Comparison of ENCODE assay signal across 8 cellular contexts in the genomic region with DNA sequence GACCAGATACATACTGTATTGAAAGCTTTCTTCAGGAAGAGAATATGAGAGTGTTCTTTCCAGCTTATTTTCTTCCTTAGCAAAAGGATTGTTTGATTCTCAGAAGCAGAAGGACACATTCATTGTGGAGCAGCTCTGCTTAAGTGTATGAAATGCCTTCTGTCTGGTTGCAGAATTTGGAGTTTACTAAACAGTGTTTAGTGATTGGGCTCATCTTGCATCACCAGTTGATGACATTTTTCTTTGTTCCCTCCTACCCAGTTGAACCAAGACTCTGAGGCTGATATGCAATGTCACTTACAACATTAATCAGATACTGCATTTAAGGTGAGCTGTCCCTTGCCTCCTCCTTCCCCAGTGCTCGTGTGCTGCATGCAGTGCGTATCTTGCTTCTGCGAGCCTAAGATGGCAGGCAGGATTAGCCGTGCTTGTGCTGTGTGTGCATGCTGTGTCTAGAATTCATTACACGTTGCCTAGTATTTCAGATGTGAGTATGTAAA. TPM values are rescaled to one million over a fixed set of nuclear protein-coding genes. Genes with fewer than 3 reads are reported as not detected.
DNase-seq lines count a peak whose midpoint lies in the region; ATAC-seq and TF ChIP-seq lines count a peak whose summit lies in the region.

No MANE protein-coding gene starts in this region.

- peak; percentile 51 for DNase-seq in BE2C
- no peak for DNase-seq in GM23338 (ENCODE audit: low spot score)
- DNase-seq in SK-N-MC (ENCODE audit: low read depth, low spot score): peak; percentile 88
- DNase-seq in inferior parietal cortex (ENCODE audit: extremely low spot score): peak; percentile 74
- DNase-seq in NCI-H2107 (lab: John Stamatoyannopoulos, UW): no peak
- no peak for DNase-seq in EL
- DNase-seq in naive thymus-derived CD8-positive, alpha-beta T cell: no peak
- no peak for DNase-seq in dermis blood vessel endothelial cell

- no peaks in the 10 kb centered on the region for H3K79me2 ChIP-seq in GM23338 (replicated peaks; ENCODE audit: insufficient read depth)

- H3K27ac ChIP-seq in GM23338 (ENCODE audit: low read depth): no peak overlapping the region
- peak overlapping the region; percentile 97 for H3K27ac ChIP-seq in SK-N-MC

- H3K27ac Mint-ChIP-seq in GM23338: peak overlapping the region; percentile 72; the same call in 1 of the 2 replicates
- H3K27ac Mint-ChIP-seq in naive thymus-derived CD8-positive, alpha-beta T cell: no peak overlapping the region

- no peaks in the 10 kb centered on the region for H3F3A ChIP-seq in GM23338 (replicated peaks; ENCODE audit: low read depth)

- no peaks in the 10 kb centered on the region for H3K9me2 ChIP-seq in GM23338 (ENCODE audit: insufficient read depth)

- no peak overlapping the region for H3K4me2 ChIP-seq in GM23338

- H3K9me3 ChIP-seq in BE2C (no peaks in the 10 kb centered on the region), SK-N-MC (ENCODE audit: low read depth, low read length) (no peaks in the 10 kb centered on the region)

- H3K4me1 ChIP-seq in BE2C (peaks cover 15% of the 10 kb centered on the region), GM23338 (ENCODE audit: insufficient read depth) (peaks cover 43% of the 10 kb centered on the region)

- H2AFZ ChIP-seq in GM23338: 0 out of 2 replicates have a peak overlapping the region, but pooled peaks have one; percentile 20

- POLR2A ChIA-PET in naive thymus-derived CD8-positive, alpha-beta T cell (lab: Charles Lee): no interaction called here

- peak overlapping the region; percentile 93 for H3K9ac ChIP-seq in SK-N-MC (ENCODE audit: insufficient read length)

- no peaks in the 10 kb centered on the region for H3K36me3 Mint-ChIP-seq in GM23338 (ENCODE audit: low read depth)
- no peaks in the 10 kb centered on the region for H3K36me3 Mint-ChIP-seq in naive thymus-derived CD8-positive, alpha-beta T cell

- H3K36me3 ChIP-seq in BE2C (no peaks in the 10 kb centered on the region), GM23338 (ENCODE audit: insufficient read depth) (no peaks in the 10 kb centered on the region), SK-N-MC (ENCODE audit: insufficient read depth, low read length) (no peaks in the 10 kb centered on the region)

- no peak for TF ChIP-seq CTCF in BE2C (IDR thresholded peaks at IDR 0.05; ENCODE audit: low read depth, low read length)
- no peak for TF ChIP-seq CTCF in GM23338 (conservative IDR thresholded peaks at IDR 0.05; ENCODE audit: low read depth in 2 of 2)

- H3K4me3 ChIP-seq in BE2C (ENCODE audit: low read depth, low read length) (peak overlapping the region; percentile 65), GM23338 (no peak overlapping the region), SK-N-MC (peak overlapping the region; percentile 85)

- H3K27me3 ChIP-seq in BE2C (no peaks in the 10 kb centered on the region), GM23338 (ENCODE audit: insufficient read depth) (no peaks in the 10 kb centered on the region)

- peaks cover 3% of the 10 kb centered on the region for H3K27me3 Mint-ChIP-seq in GM23338 (ENCODE audit: insufficient read depth, low read depth, poor library complexity)
- H3K27me3 Mint-ChIP-seq in naive thymus-derived CD8-positive, alpha-beta T cell: peaks cover 0 to 5% (median 0%) of the 10 kb centered on the region in 5 donors

- H3K4me1 Mint-ChIP-seq in GM23338: peaks cover 63% of the 10 kb centered on the region
- H3K4me1 Mint-ChIP-seq in naive thymus-derived CD8-positive, alpha-beta T cell: peaks cover 0 to 4% (median 2%) of the 10 kb centered on the region in 4 donors

- no peak overlapping the region for H3K4me3 Mint-ChIP-seq in GM23338
- peak overlapping the region in 1 of 10 donors; percentile 81 for H3K4me3 Mint-ChIP-seq in naive thymus-derived CD8-positive, alpha-beta T cell

- no peaks in the 10 kb centered on the region for H4K20me1 ChIP-seq in GM23338 (replicated peaks; ENCODE audit: insufficient read depth)

- peak; percentile 45 for ATAC-seq in GM23338
- ATAC-seq in naive thymus-derived CD8-positive, alpha-beta T cell: no peak

- H3K9me3 Mint-ChIP-seq in GM23338: no peaks in the 10 kb centered on the region
- H3K9me3 Mint-ChIP-seq in naive thymus-derived CD8-positive, alpha-beta T cell: no peaks in the 10 kb centered on the region

TF ChIP-seq in GM23338, 12 proteins besides CTCF, POLR2A, EP300 and RAD21:
- TF ChIP-seq CREB1 (CRISPR knock-in tag; IDR thresholded peaks at IDR 0.05; ENCODE audit: low read depth) (no peak), STAT1 (IDR thresholded peaks at IDR 0.05; ENCODE audit: unreplicated experiment) (no peak), EZH2 (IDR thresholded peaks at IDR 0.05; ENCODE audit: low read depth, unreplicated experiment) (no peak), NANOG (IDR thresholded peaks at IDR 0.05; ENCODE audit: borderline replicate concordance) (no peak), JUNB (IDR thresholded peaks at IDR 0.05; ENCODE audit: unreplicated experiment) (no peak), POLR2AphosphoS5 (IDR thresholded peaks at IDR 0.05; ENCODE audit: low read depth) (no peak)
- TF ChIP-seq, protein P1, sequence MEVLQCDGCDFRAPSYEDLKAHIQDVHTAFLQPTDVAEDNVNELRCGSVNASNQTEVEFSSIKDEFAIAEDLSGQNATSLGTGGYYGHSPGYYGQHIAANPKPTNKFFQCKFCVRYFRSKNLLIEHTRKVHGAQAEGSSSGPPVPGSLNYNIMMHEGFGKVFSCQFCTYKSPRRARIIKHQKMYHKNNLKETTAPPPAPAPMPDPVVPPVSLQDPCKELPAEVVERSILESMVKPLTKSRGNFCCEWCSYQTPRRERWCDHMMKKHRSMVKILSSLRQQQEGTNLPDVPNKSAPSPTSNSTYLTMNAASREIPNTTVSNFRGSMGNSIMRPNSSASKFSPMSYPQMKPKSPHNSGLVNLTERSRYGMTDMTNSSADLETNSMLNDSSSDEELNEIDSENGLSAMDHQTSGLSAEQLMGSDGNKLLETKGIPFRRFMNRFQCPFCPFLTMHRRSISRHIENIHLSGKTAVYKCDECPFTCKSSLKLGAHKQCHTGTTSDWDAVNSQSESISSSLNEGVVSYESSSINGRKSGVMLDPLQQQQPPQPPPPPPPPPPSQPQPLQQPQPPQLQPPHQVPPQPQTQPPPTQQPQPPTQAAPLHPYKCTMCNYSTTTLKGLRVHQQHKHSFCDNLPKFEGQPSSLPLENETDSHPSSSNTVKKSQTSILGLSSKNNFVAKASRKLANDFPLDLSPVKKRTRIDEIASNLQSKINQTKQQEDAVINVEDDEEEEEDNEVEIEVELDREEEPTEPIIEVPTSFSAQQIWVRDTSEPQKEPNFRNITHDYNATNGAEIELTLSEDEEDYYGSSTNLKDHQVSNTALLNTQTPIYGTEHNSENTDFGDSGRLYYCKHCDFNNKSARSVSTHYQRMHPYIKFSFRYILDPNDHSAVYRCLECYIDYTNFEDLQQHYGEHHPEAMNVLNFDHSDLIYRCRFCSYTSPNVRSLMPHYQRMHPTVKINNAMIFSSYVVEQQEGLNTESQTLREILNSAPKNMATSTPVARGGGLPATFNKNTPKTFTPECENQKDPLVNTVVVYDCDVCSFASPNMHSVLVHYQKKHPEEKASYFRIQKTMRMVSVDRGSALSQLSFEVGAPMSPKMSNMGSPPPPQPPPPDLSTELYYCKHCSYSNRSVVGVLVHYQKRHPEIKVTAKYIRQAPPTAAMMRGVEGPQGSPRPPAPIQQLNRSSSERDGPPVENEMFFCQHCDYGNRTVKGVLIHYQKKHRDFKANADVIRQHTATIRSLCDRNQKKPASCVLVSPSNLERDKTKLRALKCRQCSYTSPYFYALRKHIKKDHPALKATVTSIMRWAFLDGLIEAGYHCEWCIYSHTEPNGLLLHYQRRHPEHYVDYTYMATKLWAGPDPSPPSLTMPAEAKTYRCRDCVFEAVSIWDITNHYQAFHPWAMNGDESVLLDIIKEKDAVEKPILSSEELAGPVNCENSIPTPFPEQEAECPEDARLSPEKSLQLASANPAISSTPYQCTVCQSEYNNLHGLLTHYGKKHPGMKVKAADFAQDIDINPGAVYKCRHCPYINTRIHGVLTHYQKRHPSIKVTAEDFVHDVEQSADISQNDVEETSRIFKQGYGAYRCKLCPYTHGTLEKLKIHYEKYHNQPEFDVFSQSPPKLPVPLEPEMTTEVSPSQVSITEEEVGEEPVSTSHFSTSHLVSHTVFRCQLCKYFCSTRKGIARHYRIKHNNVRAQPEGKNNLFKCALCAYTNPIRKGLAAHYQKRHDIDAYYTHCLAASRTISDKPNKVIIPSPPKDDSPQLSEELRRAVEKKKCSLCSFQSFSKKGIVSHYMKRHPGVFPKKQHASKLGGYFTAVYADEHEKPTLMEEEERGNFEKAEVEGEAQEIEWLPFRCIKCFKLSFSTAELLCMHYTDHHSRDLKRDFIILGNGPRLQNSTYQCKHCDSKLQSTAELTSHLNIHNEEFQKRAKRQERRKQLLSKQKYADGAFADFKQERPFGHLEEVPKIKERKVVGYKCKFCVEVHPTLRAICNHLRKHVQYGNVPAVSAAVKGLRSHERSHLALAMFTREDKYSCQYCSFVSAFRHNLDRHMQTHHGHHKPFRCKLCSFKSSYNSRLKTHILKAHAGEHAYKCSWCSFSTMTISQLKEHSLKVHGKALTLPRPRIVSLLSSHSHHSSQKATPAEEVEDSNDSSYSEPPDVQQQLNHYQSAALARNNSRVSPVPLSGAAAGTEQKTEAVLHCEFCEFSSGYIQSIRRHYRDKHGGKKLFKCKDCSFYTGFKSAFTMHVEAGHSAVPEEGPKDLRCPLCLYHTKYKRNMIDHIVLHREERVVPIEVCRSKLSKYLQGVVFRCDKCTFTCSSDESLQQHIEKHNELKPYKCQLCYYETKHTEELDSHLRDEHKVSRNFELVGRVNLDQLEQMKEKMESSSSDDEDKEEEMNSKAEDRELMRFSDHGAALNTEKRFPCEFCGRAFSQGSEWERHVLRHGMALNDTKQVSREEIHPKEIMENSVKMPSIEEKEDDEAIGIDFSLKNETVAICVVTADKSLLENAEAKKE (CRISPR knock-in tag; IDR thresholded peaks at IDR 0.05): no peak

RNA-seq across cellular contexts. Expression of a gene that starts 18.4 kb away (rescaled TPM):
- polyA plus RNA-seq in BE2C (2012; ENCODE audit: insufficient read depth, insufficient read length, low read depth): 45.6 TPM
- 11.5 and 12.4 TPM in 2 replicates for total RNA-seq in GM23338 (2014; rRNA removed; shearing (Covaris generic))
- 5.9 and 8.7 TPM in 2 replicates for polyA plus RNA-seq in GM23338 (2016; fragmentation: Nextera tagmentation; extraction: Ambion mirVana)
- total RNA-seq in naive thymus-derived CD8-positive, alpha-beta T cell: 10 to 100 TPM; 48.3 to 49.7 TPM
- 100 to 1,000 TPM in 1 of 3 donors, 10 to 100 TPM in 2; 56.5 to 118 (median 60.8) TPM for polyA plus RNA-seq in naive thymus-derived CD8-positive, alpha-beta T cell
- 92.4 and 113 TPM in 2 replicates for total RNA-seq in dermis blood vessel endothelial cell

Comparison
In these comparisons a context has a peak if more than half of its experiments do, and no peak if none do; other contexts are left out.
1. DNase-seq: peak in BE2C (single experiment), SK-N-MC (single experiment) and inferior parietal cortex (single experiment); none in GM23338 (single experiment), NCI-H2107 (single experiment), EL (single experiment), naive thymus-derived CD8-positive, alpha-beta T cell (0 of 10) and dermis blood vessel endothelial cell (single experiment).